Comparison of ENCODE assay signal across 1 cellular context in the genomic region with DNA sequence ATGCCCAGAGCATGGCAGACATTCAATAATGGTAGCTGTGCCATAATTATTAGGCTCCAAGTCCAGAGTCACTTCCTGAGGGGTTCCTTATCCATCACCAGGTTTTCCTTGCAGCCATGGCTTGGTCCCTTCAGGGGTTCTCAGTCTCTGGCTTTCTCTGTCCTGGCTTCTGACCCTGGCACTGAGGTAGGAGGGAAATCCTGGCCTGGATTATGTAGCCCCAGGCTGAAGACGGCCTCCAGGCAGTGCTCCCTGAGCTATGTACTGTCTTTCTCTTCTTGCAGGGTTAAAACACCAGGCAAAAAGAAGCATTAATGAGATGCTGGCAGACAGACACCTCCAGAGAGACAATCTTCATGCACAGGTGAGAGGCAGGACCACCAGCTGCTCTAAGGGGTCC.
TF ChIP-seq lines count a peak whose summit lies in the region.

No MANE protein-coding gene starts in this region.

TF ChIP-seq in HepG2, 621 proteins besides CTCF, POLR2A, EP300 and RAD21:
- peak; percentile 99 for TF ChIP-seq PRDM15 (CRISPR knock-in tag; IDR thresholded peaks at IDR 0.05)
- peak; percentile 47 for TF ChIP-seq XRCC5 (optimal IDR thresholded peaks at IDR 0.05; ENCODE audit: low read length)
- no peak for TF ChIP-seq ZC3H13 (CRISPR knock-in tag; IDR thresholded peaks at IDR 0.05)
- TF ChIP-seq, protein P1, sequence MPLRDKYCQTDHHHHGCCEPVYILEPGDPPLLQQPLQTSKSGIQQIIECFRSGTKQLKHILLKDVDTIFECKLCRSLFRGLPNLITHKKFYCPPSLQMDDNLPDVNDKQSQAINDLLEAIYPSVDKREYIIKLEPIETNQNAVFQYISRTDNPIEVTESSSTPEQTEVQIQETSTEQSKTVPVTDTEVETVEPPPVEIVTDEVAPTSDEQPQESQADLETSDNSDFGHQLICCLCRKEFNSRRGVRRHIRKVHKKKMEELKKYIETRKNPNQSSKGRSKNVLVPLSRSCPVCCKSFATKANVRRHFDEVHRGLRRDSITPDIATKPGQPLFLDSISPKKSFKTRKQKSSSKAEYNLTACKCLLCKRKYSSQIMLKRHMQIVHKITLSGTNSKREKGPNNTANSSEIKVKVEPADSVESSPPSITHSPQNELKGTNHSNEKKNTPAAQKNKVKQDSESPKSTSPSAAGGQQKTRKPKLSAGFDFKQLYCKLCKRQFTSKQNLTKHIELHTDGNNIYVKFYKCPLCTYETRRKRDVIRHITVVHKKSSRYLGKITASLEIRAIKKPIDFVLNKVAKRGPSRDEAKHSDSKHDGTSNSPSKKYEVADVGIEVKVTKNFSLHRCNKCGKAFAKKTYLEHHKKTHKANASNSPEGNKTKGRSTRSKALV (CRISPR knock-in tag; IDR thresholded peaks at IDR 0.05), result no peak
- TF ChIP-seq ZNF263 (CRISPR knock-in tag; IDR thresholded peaks at IDR 0.05), result peak; percentile 54; the same call in 1 of the 2 replicates
- TF ChIP-seq HNF4G (IDR thresholded peaks at IDR 0.05; ENCODE audit: borderline replicate concordance, low read depth, low read length), result 0 out of 2 replicates have a peak, but pooled peaks have one; percentile 31
- TF ChIP-seq HNF4G (CRISPR knock-in tag; IDR thresholded peaks at IDR 0.05; ENCODE audit: borderline replicate concordance, low read depth), result no peak
- no peak for TF ChIP-seq ZNF12 (CRISPR knock-in tag; IDR thresholded peaks at IDR 0.05)
- TF ChIP-seq, protein P2, sequence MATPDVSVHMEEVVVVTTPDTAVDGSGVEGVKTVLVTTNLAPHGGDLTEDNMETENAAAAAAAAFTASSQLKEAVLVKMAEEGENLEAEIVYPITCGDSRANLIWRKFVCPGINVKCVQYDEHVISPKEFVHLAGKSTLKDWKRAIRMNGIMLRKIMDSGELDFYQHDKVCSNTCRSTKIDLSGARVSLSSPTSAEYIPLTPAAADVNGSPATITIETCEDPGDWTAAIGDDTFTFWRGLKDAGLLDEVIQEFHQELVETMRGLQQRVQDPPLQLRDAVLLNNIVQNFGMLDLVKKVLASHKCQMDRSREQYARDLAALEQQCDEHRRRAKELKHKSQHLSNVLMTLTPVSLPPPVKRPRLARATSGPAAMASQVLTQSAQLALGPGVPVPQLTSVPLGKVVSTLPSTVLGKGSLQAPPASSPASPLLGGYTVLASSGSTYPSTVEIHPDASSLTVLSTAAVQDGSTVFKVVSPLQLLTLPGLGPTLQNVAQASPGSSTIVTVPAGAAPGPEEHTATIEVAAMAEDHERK (CRISPR knock-in tag; IDR thresholded peaks at IDR 0.05; ENCODE audit: low read depth), result no peak
- TF ChIP-seq ZFP62 (CRISPR knock-in tag; IDR thresholded peaks at IDR 0.05), result no peak
- TF ChIP-seq, protein P3, sequence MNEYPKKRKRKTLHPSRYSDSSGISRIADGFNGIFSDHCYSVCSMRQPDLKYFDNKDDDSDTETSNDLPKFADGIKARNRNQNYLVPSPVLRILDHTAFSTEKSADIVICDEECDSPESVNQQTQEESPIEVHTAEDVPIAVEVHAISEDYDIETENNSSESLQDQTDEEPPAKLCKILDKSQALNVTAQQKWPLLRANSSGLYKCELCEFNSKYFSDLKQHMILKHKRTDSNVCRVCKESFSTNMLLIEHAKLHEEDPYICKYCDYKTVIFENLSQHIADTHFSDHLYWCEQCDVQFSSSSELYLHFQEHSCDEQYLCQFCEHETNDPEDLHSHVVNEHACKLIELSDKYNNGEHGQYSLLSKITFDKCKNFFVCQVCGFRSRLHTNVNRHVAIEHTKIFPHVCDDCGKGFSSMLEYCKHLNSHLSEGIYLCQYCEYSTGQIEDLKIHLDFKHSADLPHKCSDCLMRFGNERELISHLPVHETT (CRISPR knock-in tag; conservative IDR thresholded peaks at IDR 0.05), result no peak
